Comparison of ENCODE assay signal across 16 cellular contexts in genomic region chr2:45896281-45896680, GRCh38.
"Had no signal": no experiment of that assay in that cellular context is flagged by ENCODE, and none has a peak within 500 bp of the region (broad histone marks: within the 10 kb centered on the region; RNA-seq: fewer than 3 reads in every experiment).

No MANE protein-coding gene starts in this region.

- H3K9me3 ChIP-seq: heart right ventricle, prostate gland, thyroid gland had no signal

- DNase-seq: activated CD4-positive, alpha-beta memory T cell treated with anti-CD3 and anti-CD28 coated beads, Interleukin-2, amount 10 ng/mL, durations not matched to agents 7 days and 5 days; activated CD4-positive, alpha-beta T cell treated with anti-CD3 and anti-CD28 coated beads, Interleukin-2, amount 10 ng/mL, durations not matched to agents 24 days and 14 days; activated CD4-positive, CD25-positive, alpha-beta regulatory T cell; activated gamma-delta T cell; aorta; caudate nucleus; effector memory CD4-positive, alpha-beta T cell; heart right ventricle; left colon; natural killer cell; stimulated activated CD4-positive, alpha-beta T cell treated with anti-CD3 and anti-CD28 coated beads, Interleukin-4, amount 100 ng/mL, for 24 hours; stimulated activated naive CD4-positive, alpha-beta T cell treated with Interleukin-2 at 50 U/mL for 16 hours; thyroid gland had no signal

- H3K27ac ChIP-seq: heart right ventricle, prostate gland, thyroid gland had no signal

- H3K4me1 ChIP-seq: prostate gland had no signal

- H3K4me3 ChIP-seq: heart right ventricle, lung, prostate gland, thyroid gland had no signal

- H3K36me3 ChIP-seq: heart right ventricle, prostate gland, thyroid gland had no signal

- H3K27me3 ChIP-seq: heart right ventricle, thyroid gland had no signal

- ATAC-seq: esophagus mucosa, heart right ventricle, natural killer cell had no signal
